In the genomic region with DNA sequence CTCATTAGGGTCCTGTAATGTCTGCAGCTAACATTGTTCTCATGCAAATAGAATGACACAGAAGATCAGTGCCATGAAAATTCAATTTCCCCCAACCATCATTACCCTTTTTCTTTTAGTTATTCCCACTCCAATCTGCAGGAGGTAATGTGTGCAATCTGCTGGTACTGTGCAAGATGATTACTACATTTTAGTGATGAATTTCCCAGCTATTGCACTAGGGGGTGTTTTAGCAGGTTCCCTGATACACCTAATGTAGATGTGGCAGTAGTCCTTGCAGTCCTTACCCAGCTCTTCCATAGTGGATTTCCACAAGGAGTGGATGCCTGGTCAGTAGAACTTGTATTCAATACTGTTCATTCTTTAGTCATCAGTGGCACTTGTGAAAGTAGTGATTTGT, we compare ENCODE assay signal across 18 cellular contexts.
DNase-seq lines count a peak whose midpoint lies in the region; ATAC-seq, FAIRE-seq and TF ChIP-seq lines count a peak whose summit lies in the region.
"Had no signal": no experiment of that assay in that cellular context is flagged by ENCODE, and none has a peak within 500 bp of the region (broad histone marks: within the 10 kb centered on the region; RNA-seq: fewer than 3 reads in every experiment).

No MANE protein-coding gene starts in this region.

- H3K18ac ChIP-seq in H9 (ENCODE audit: insufficient read length, low read depth, low read length): no peak overlapping the region

- no peak overlapping the region for H2BK5ac ChIP-seq in H9 (ENCODE audit: insufficient read length, low read length)

- no peaks in the 10 kb centered on the region for H3K27me3 ChIP-seq in H9 (ENCODE audit: insufficient read depth, low read length)
- H3K27me3 ChIP-seq in RWPE2 (ENCODE audit: insufficient read depth, poor library complexity, severe bottlenecking): peaks cover 6% of the 10 kb centered on the region
- H3K27me3 ChIP-seq: left lung, pancreas, suprapubic skin had no signal

- FAIRE-seq in frontal cortex (lab: Jason Lieb, UNC): no peak
- FAIRE-seq: pancreas had no signal

- no peaks in the 10 kb centered on the region for H3K79me2 ChIP-seq in H9 (ENCODE audit: insufficient read depth, low read length)

- H3K27ac ChIP-seq in 22Rv1: no peak overlapping the region
- H3K27ac ChIP-seq in H9 (ENCODE audit: insufficient read length, low read depth, low read length): no peak overlapping the region
- no peak overlapping the region for H3K27ac ChIP-seq in RWPE2 (ENCODE audit: poor library complexity, severe bottlenecking)
- H3K27ac ChIP-seq: left lung, pancreas, suprapubic skin had no signal

- H3K9me3 Mint-ChIP-seq in H9: peaks cover 0 to 3% of the 10 kb centered on the region in 2 experiments; a peak in 3 of 5 replicates
- H3K9me3 Mint-ChIP-seq in glutamatergic neuron (ENCODE audit: unreplicated experiment): no peaks in the 10 kb centered on the region

- no peak overlapping the region for H4K8ac ChIP-seq in H9 (replicated peaks; ENCODE audit: insufficient read length, low read depth, low read length)

- no peaks in the 10 kb centered on the region for H4K20me1 ChIP-seq in H9 (ENCODE audit: control insufficient read depth, insufficient read depth, insufficient read length)

- TF ChIP-seq CTCF in 22Rv1 (IDR thresholded peaks at IDR 0.05) (peak; percentile 34; the same call in 1 of the 2 replicates), H9 (conservative IDR thresholded peaks at IDR 0.05) (peak; percentile 45), RWPE2 (IDR thresholded peaks at IDR 0.05; ENCODE audit: poor library complexity, severe bottlenecking) (peak; percentile 27), glutamatergic neuron (IDR thresholded peaks at IDR 0.05; ENCODE audit: partially characterized antibody, unreplicated experiment) (peak; percentile 20)

- no peak overlapping the region for H2AK5ac ChIP-seq in H9 (ENCODE audit: insufficient read length, low read length)

- no peak overlapping the region for H2BK12ac ChIP-seq in H9 (ENCODE audit: insufficient read length, low read depth, low read length)

- no peak overlapping the region for H2BK20ac ChIP-seq in H9 (ENCODE audit: low read depth, low read length, poor library complexity, severe bottlenecking)

- no peak overlapping the region for H3T11ph ChIP-seq in H9 (ENCODE audit: low read length)

- H3K27ac Mint-ChIP-seq in H9: no peak overlapping the region
- H3K27ac Mint-ChIP-seq in glutamatergic neuron (ENCODE audit: unreplicated experiment): no peak overlapping the region
- H3K27ac Mint-ChIP-seq: activated naive CD8-positive, alpha-beta T cell treated with anti-CD3 and anti-CD28 coated beads, Interleukin-2, amount 50 U/mL, for 24 hours had no signal

- no peak overlapping the region for H3K23ac ChIP-seq in H9 (ENCODE audit: insufficient read length, low read depth, low read length)

- H3K4ac ChIP-seq in H9 (ENCODE audit: low read depth, low read length): no peak overlapping the region

- H3K9ac ChIP-seq in H9 (ENCODE audit: extremely low read depth, insufficient read length, low read length): no peak overlapping the region

- no peak overlapping the region for H4K5ac ChIP-seq in H9 (ENCODE audit: insufficient read length, low read depth, low read length)

- no peak overlapping the region for H3K14ac ChIP-seq in H9 (ENCODE audit: insufficient read depth, low read length)

- no peaks in the 10 kb centered on the region for H3K4me1 ChIP-seq in H9 (ENCODE audit: insufficient read depth, low read length)
- no peaks in the 10 kb centered on the region for H3K4me1 ChIP-seq in RWPE2 (ENCODE audit: insufficient read depth, poor library complexity, severe bottlenecking)
- H3K4me1 ChIP-seq: left lung, pancreas, suprapubic skin had no signal

- H3K4me2 ChIP-seq in H9 (ENCODE audit: insufficient read depth, insufficient read length, low read length): no peak overlapping the region

- no peak overlapping the region for H4K91ac ChIP-seq in H9 (ENCODE audit: insufficient read length, low read depth, low read length)

- no peak overlapping the region for H2BK120ac ChIP-seq in H9 (ENCODE audit: low read depth, low read length, poor library complexity, severe bottlenecking)

- no peak for TF ChIP-seq POLR2A in GM18505 (IDR thresholded peaks at IDR 0.05; ENCODE audit: borderline replicate concordance, extremely low read depth, insufficient read depth, insufficient read length)

- H3K4me3 Mint-ChIP-seq in H9 (no peak overlapping the region), glutamatergic neuron (ENCODE audit: unreplicated experiment) (no peak overlapping the region)
- H3K4me3 Mint-ChIP-seq: activated naive CD8-positive, alpha-beta T cell treated with anti-CD3 and anti-CD28 coated beads, Interleukin-2, amount 50 U/mL, for 24 hours had no signal

- no peaks in the 10 kb centered on the region for H3K23me2 ChIP-seq in H9 (ENCODE audit: insufficient read length, low read depth, low read length, poor library complexity, severe bottlenecking)

- H3K56ac ChIP-seq in H9 (ENCODE audit: insufficient read length, low read depth, low read length): no peak overlapping the region

- H3K36me3 Mint-ChIP-seq in H9 (ENCODE audit: insufficient read depth in 1 of 3, low read depth in 3 of 3) (peaks cover 0 to 4% (median 3%) of the 10 kb centered on the region in 3 experiments; a peak in 3 of 7 replicates), glutamatergic neuron (ENCODE audit: unreplicated experiment) (no peaks in the 10 kb centered on the region)

- H3K4me1 Mint-ChIP-seq in H9 (peaks cover 4 to 8% of the 10 kb centered on the region in 2 experiments), glutamatergic neuron (ENCODE audit: low read depth, unreplicated experiment) (peaks cover 37% of the 10 kb centered on the region)
- H3K4me1 Mint-ChIP-seq: activated naive CD8-positive, alpha-beta T cell treated with anti-CD3 and anti-CD28 coated beads, Interleukin-2, amount 50 U/mL, for 24 hours had no signal

- H2BK15ac ChIP-seq in H9 (ENCODE audit: low read depth, low read length): no peak overlapping the region

- H2AFZ ChIP-seq in H9 (ENCODE audit: low read length): no peak overlapping the region

- H3K79me1 ChIP-seq in H9 (ENCODE audit: insufficient read depth, low read depth, low read length, poor library complexity, severe bottlenecking): no peaks in the 10 kb centered on the region

- H3K36me3 ChIP-seq in RWPE2 (ENCODE audit: low read depth): no peaks in the 10 kb centered on the region
- H3K36me3 ChIP-seq: left lung, pancreas, suprapubic skin had no signal

- H3K27me3 Mint-ChIP-seq in H9 (ENCODE audit: low read depth) (no peaks in the 10 kb centered on the region), glutamatergic neuron (ENCODE audit: unreplicated experiment) (peaks cover 3% of the 10 kb centered on the region)
- H3K27me3 Mint-ChIP-seq: activated naive CD8-positive, alpha-beta T cell treated with anti-CD3 and anti-CD28 coated beads, Interleukin-2, amount 50 U/mL, for 24 hours had no signal

- DNase-seq in H9 (no peak), RWPE2 (ENCODE audit: low spot score) (no peak), glutamatergic neuron (no peak), frontal cortex (ENCODE audit: low spot score in 2 of 2) (no peak), HPDE6-E6E7 (ENCODE audit: extremely low spot score) (no peak), LoVo (ENCODE audit: low spot score) (no peak)
- DNase-seq: activated naive CD8-positive, alpha-beta T cell treated with anti-CD3 and anti-CD28 coated beads, Interleukin-2, amount 50 U/mL, for 24 hours; central memory CD4-positive, alpha-beta T cell; effector CD8-positive, alpha-beta T cell; GF-D8; left lung; NCI-H1105; pancreas; stimulated activated CD4-positive, alpha-beta T cell treated with anti-CD3 and anti-CD28 coated beads, Interleukin-4, amount 100 ng/mL, for 24 hours; stimulated activated CD8-positive, alpha-beta memory T cell treated with anti-CD3 and anti-CD28 coated beads, Interleukin-4, amount 100 ng/mL, for 48 hours had no signal

- no peak overlapping the region for H3K4me3 ChIP-seq in RWPE2 (ENCODE audit: severe bottlenecking)
- H3K4me3 ChIP-seq: left lung, pancreas, suprapubic skin had no signal

- no peaks in the 10 kb centered on the region for H3K9me3 ChIP-seq in H9 (ENCODE audit: control insufficient read depth, low read depth, low read length)
- H3K9me3 ChIP-seq in RWPE2 (ENCODE audit: severe bottlenecking): no peaks in the 10 kb centered on the region
- H3K9me3 ChIP-seq: left lung, pancreas, suprapubic skin had no signal

- ATAC-seq in RWPE2 (ENCODE audit: low read depth) (peak; percentile 60; the same call in 1 of the 3 replicates), GM18505 (IDR thresholded peaks at IDR 0.05; ENCODE audit: unreplicated experiment) (no peak)
- ATAC-seq: activated naive CD8-positive, alpha-beta T cell treated with anti-CD3 and anti-CD28 coated beads, Interleukin-2, amount 50 U/mL, for 24 hours; left lung had no signal
